In the genomic region with DNA sequence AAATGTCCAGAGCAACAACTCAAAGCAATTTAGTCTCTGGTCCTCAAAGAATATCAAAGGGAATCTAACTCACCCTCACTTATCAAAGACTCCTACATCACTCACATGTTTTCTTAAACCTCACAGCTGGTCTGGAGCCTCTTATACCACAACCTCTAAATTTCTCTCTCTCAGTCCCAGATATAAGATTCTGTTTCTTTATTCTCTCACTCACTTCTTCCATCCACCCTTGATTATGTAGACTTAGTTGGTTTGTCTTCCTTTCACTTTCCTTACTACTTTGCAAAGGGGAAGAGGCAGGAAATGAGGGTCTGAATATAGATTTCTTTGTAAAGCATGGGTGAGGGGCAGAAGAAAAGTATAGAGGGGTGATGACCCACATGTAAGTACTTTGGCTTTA, we compare ENCODE assay signal across 21 cellular contexts.
"Had no signal": no experiment of that assay in that cellular context is flagged by ENCODE, and none has a peak within 500 bp of the region (broad histone marks: within the 10 kb centered on the region; RNA-seq: fewer than 3 reads in every experiment).

No MANE protein-coding gene starts in this region.

- H3K27ac Mint-ChIP-seq: naive thymus-derived CD4-positive, alpha-beta T cell; stimulated activated naive B cell treated with anti-CD40 and anti-IgM and Interleukin-4, amounts not matched to agents 10 μg/mL and 1 μg/mL and 100 μg/mL, for 72 hours; type B pancreatic cell had no signal

- H3K36me3 ChIP-seq: heart right ventricle, spleen, suprapubic skin, thyroid gland had no signal

- H3K4me3 ChIP-seq: dorsolateral prefrontal cortex, heart right ventricle, spleen, suprapubic skin, thyroid gland had no signal

- H3K4me1 ChIP-seq: spleen had no signal

- H3K27me3 ChIP-seq: dorsolateral prefrontal cortex, heart right ventricle, spleen, suprapubic skin, thyroid gland had no signal

- H3K36me3 Mint-ChIP-seq: naive thymus-derived CD4-positive, alpha-beta T cell; stimulated activated naive B cell treated with anti-CD40 and anti-IgM and Interleukin-4, amounts not matched to agents 10 μg/mL and 1 μg/mL and 100 μg/mL, for 72 hours; type B pancreatic cell had no signal

- H3K4me3 Mint-ChIP-seq: naive thymus-derived CD4-positive, alpha-beta T cell; neural crest cell; stimulated activated naive B cell treated with anti-CD40 and anti-IgM and Interleukin-4, amounts not matched to agents 10 μg/mL and 1 μg/mL and 100 μg/mL, for 72 hours; type B pancreatic cell had no signal

- H3K27ac ChIP-seq: dorsolateral prefrontal cortex, heart right ventricle, spleen, suprapubic skin, thyroid gland had no signal

- H3K4me1 Mint-ChIP-seq: neural crest cell had no signal

- H3K9me3 Mint-ChIP-seq: neural crest cell; stimulated activated naive B cell treated with anti-CD40 and anti-IgM and Interleukin-4, amounts not matched to agents 10 μg/mL and 1 μg/mL and 100 μg/mL, for 72 hours; type B pancreatic cell had no signal

- H3K9me3 ChIP-seq: heart right ventricle, spleen, suprapubic skin, thyroid gland had no signal

- DNase-seq: cortex of kidney; dorsolateral prefrontal cortex; effector memory CD4-positive, alpha-beta T cell; heart right ventricle; hypothalamus; islet precursor cell; mammary epithelial cell; naive thymus-derived CD4-positive, alpha-beta T cell; posterior cingulate gyrus; spleen; stimulated activated CD4-positive, alpha-beta T cell treated with anti-CD3 and anti-CD28 coated beads, Interleukin-15, amount 100 ng/mL, for 24 hours; stimulated activated CD4-positive, alpha-beta T cell treated with anti-CD3 and anti-CD28 coated beads, Interleukin-2, amount 100 ng/mL, for 24 hours; stimulated activated CD4-positive, alpha-beta T cell treated with anti-CD3 and anti-CD28 coated beads, Interleukin-4, amount 100 ng/mL, for 4 hours; stimulated activated naive B cell treated with anti-CD40 and anti-IgM and Interleukin-4, amounts not matched to agents 10 μg/mL and 1 μg/mL and 100 μg/mL, for 72 hours; thyroid gland had no signal

- ATAC-seq: esophagus mucosa; heart right ventricle; left lobe of liver; naive thymus-derived CD4-positive, alpha-beta T cell; sciatic nerve; stimulated activated naive B cell treated with anti-CD40 and anti-IgM and Interleukin-4, amounts not matched to agents 10 μg/mL and 1 μg/mL and 100 μg/mL, for 72 hours had no signal
